ENCODE assay signal across 9 cellular contexts in the genomic region with DNA sequence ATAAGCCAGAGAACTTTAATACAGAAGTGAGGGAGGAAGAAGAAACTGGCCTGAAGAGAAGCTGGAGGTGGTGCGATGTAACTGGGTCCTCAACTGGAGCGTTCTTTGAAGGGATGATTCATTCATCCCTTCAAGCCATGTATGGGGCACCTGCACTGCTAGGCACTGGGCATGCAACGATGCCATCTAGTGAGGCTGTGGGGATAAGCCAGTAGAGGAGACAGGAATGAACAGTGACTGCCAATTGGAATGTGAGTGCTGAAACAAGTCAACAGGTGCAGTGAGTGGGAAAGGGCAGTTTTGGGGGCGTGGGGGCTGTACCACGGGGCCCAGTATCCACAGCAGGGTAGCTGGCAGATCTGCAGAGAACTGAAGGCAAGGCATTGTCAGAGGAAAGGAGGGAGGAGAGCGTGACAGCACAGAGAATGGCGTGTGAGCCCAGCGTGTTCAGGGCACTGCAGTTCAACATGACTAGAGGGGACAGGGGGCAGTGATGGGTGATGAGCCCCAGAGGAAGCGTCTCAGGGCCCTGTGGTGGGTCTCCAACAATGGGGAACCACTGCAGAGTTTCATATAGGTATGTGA. TPM values are rescaled to one million over a fixed set of nuclear protein-coding genes. Genes with fewer than 3 reads are reported as not detected.
DNase-seq lines count a peak whose midpoint lies in the region; TF ChIP-seq lines count a peak whose summit lies in the region.
"Had no signal": no experiment of that assay in that cellular context is flagged by ENCODE, and none has a peak within 500 bp of the region (broad histone marks: within the 10 kb centered on the region; RNA-seq: fewer than 3 reads in every experiment).

No MANE protein-coding gene starts in this region.

- H4K20me1 ChIP-seq in Karpas-422 (ENCODE audit: insufficient read depth, low read depth, low read length) = no peaks in the 10 kb centered on the region
- H4K20me1 ChIP-seq: BLaER1 had no signal

- no peak overlapping the region for H3K9ac ChIP-seq in Karpas-422 (ENCODE audit: low read length)
- H3K9ac ChIP-seq: BLaER1 had no signal

- peak; percentile 29 for DNase-seq in NCI-H1092 treated with DMSO at 0.1 percent for 48 hours (lab: John Stamatoyannopoulos, UW)
- no peak for DNase-seq in NCI-H1092 (lab: John Stamatoyannopoulos, UW)
- DNase-seq in Karpas-422 = peak; percentile 49
- DNase-seq in UCSD-AML1 (lab: John Stamatoyannopoulos, UW; ENCODE audit: unreplicated experiment) = peak; percentile 36
- DNase-seq in kidney glomerular epithelial cell (lab: John Stamatoyannopoulos, UW) = peak; percentile 54
- DNase-seq in NCI-H128 (lab: John Stamatoyannopoulos, UW; ENCODE audit: unreplicated experiment) = no peak
- no peak for DNase-seq in erythroblast (lab: John Stamatoyannopoulos, UW)
- DNase-seq in activated T-cell treated with anti-CD3 and anti-CD28 coated beads, Interleukin-2, amount 50 U/mL, for 1 hour = no peak

- H3K79me2 ChIP-seq in Karpas-422 (ENCODE audit: low read length) = peaks cover 12% of the 10 kb centered on the region

- no peaks in the 10 kb centered on the region for H3K36me3 ChIP-seq in Karpas-422 (ENCODE audit: insufficient read depth, low read length)
- H3K36me3 ChIP-seq: BLaER1 had no signal

- H3K27me3 ChIP-seq in Karpas-422 (ENCODE audit: low read length) = 0 out of 2 replicates have a peak, but pooled peaks cover 2% of the 10 kb centered on the region
- H3K27me3 ChIP-seq: BLaER1 had no signal

- no peaks in the 10 kb centered on the region for H3K9me3 ChIP-seq in Karpas-422 (ENCODE audit: low read length)
- H3K9me3 ChIP-seq: BLaER1 had no signal

- no peak overlapping the region for H3K4me2 ChIP-seq in Karpas-422 (ENCODE audit: low read depth, low read length, poor library complexity, severe bottlenecking)
- H3K4me2 ChIP-seq: BLaER1 had no signal

- peak overlapping the region; percentile 48; the same call in 1 of the 2 replicates for H2AFZ ChIP-seq in Karpas-422 (ENCODE audit: low read length)

- H3K4me1 ChIP-seq in Karpas-422 (ENCODE audit: low read length) = peaks cover 15% of the 10 kb centered on the region

- H3K27ac ChIP-seq in Karpas-422 (ENCODE audit: low read length) = no peak overlapping the region
- H3K27ac ChIP-seq: BLaER1 had no signal

- H3K4me3 ChIP-seq in Karpas-422 (ENCODE audit: low read length) = no peak overlapping the region
- H3K4me3 ChIP-seq: BLaER1 had no signal

- H3K9me2 ChIP-seq in Karpas-422 (replicated peaks; ENCODE audit: insufficient read depth, low read length) = no peaks in the 10 kb centered on the region

- no peak for TF ChIP-seq POLR2A in erythroblast (IDR thresholded peaks at IDR 0.05; ENCODE audit: low read length)

RNA-seq across cellular contexts. Expression of a gene that starts 3.8 kb away (rescaled TPM):
- 28.2 and 32.4 TPM in 2 replicates for total RNA-seq in Karpas-422 (2014; rRNA removed; shearing (Covaris generic); ENCODE audit: low replicate concordance)

RNA-seq across cellular contexts. Expression of a gene that starts 42.2 kb away (rescaled TPM):
- 203 and 282 TPM in 2 replicates for total RNA-seq in Karpas-422 (2014; rRNA removed; shearing (Covaris generic); ENCODE audit: low replicate concordance)

Comparison
In these comparisons a context has a peak if more than half of its experiments do, and no peak if none do; other contexts are left out.
1. DNase-seq: peak in NCI-H1092 treated with DMSO at 0.1 percent for 48 hours (single experiment), Karpas-422 (single experiment), UCSD-AML1 (single experiment) and kidney glomerular epithelial cell (single experiment); none in NCI-H1092 (single experiment), NCI-H128 (single experiment), erythroblast (0 of 2) and activated T-cell treated with anti-CD3 and anti-CD28 coated beads, Interleukin-2, amount 50 U/mL, for 1 hour (single experiment).